In the genomic region with DNA sequence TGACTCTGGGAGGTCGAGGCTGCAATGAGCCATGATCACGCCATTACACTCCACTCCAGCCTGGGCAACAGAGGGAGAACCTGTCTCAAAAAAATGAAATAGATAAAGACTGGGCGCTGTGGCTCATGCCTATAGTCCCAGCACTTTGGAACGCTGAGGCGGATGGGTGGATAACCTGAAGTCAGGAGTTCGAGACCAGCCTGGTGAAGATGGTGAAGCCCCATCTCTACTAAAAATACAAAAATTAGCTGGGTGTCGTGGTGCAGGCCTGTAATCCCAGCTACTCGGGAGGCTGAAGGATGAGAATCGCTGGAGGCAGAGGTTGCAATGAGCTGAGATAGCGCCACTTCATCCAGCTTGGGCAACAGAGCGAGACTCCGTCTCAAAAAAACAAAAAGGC, we compare ENCODE assay signal across 11 cellular contexts. TPM values are rescaled to one million over a fixed set of nuclear protein-coding genes. Genes with fewer than 3 reads are reported as not detected.
DNase-seq lines count a peak whose midpoint lies in the region; ATAC-seq and TF ChIP-seq lines count a peak whose summit lies in the region.
"Had no signal": no experiment of that assay in that cellular context is flagged by ENCODE, and none has a peak within 500 bp of the region (broad histone marks: within the 10 kb centered on the region; RNA-seq: fewer than 3 reads in every experiment).

No MANE protein-coding gene starts in this region.

- H3K4me1 Mint-ChIP-seq in CD14-positive monocyte (peaks cover 24% of the 10 kb centered on the region), HFFc6 (ENCODE audit: low read depth) (peaks cover 18% of the 10 kb centered on the region), memory B cell (peaks cover 18% of the 10 kb centered on the region)

- DNase-seq in CD14-positive monocyte (ENCODE audit: low spot score), result no peak
- no peak for DNase-seq in HFFc6
- no peak for DNase-seq in activated naive CD4-positive, alpha-beta T cell treated with anti-CD3 and anti-CD28 coated beads, Interleukin-2, amount 50 U/mL, for 72 hours (ENCODE audit: low spot score in 2 of 2)
- DNase-seq in memory B cell (ENCODE audit: low spot score in 2 of 2), result no peak
- no peak for DNase-seq in KBM-7
- no peak for DNase-seq in NCI-H526 treated with DMSO at 0.1 percent for 48 hours (lab: John Stamatoyannopoulos, UW)
- no peak for DNase-seq in pons (ENCODE audit: low spot score)
- DNase-seq: EL, kidney glomerular epithelial cell, upper lobe of left lung had no signal

- H3K27me3 Mint-ChIP-seq in CD14-positive monocyte (ENCODE audit: low read depth in 3 of 3), result peaks cover 0 to 3% (median 2%) of the 10 kb centered on the region in 3 donors
- H3K27me3 Mint-ChIP-seq in HFFc6 (ENCODE audit: insufficient read depth), result peaks cover 2% of the 10 kb centered on the region
- no peaks in the 10 kb centered on the region for H3K27me3 Mint-ChIP-seq in memory B cell

- no peak overlapping the region for H3K4me3 Mint-ChIP-seq in CD14-positive monocyte
- H3K4me3 Mint-ChIP-seq in HFFc6, result peak overlapping the region; percentile 100
- peak overlapping the region; percentile 21 for H3K4me3 Mint-ChIP-seq in memory B cell

- TF ChIP-seq CTCF in CD14-positive monocyte (IDR thresholded peaks at IDR 0.05), result no peak
- no peak for TF ChIP-seq CTCF in HFFc6 (IDR thresholded peaks at IDR 0.05)

- in situ Hi-C loops in KBM-7 (cut with MboI; ENCODE audit: low pct_unique_long_range_greater_than_20kb, low sequenced_read_pairs), result no loop called here

- H3K27ac Mint-ChIP-seq in CD14-positive monocyte (peak overlapping the region in 6 of 7 donors; percentile 15 to 99 (median 63)), HFFc6 (peak overlapping the region; percentile 100; the same call in 1 of the 2 replicates), memory B cell (peak overlapping the region; percentile 99)
- H3K27ac Mint-ChIP-seq in activated naive CD4-positive, alpha-beta T cell treated with anti-CD3 and anti-CD28 coated beads, Interleukin-2, amount 50 U/mL, for 72 hours, result peak overlapping the region; percentile 72 to 98

- peaks cover 7 to 10% of the 10 kb centered on the region in 2 donors for H3K36me3 Mint-ChIP-seq in CD14-positive monocyte
- H3K36me3 Mint-ChIP-seq in HFFc6 (ENCODE audit: low read depth), result peaks cover 22% of the 10 kb centered on the region
- H3K36me3 Mint-ChIP-seq in activated naive CD4-positive, alpha-beta T cell treated with anti-CD3 and anti-CD28 coated beads, Interleukin-2, amount 50 U/mL, for 72 hours, result peaks cover 27 to 38% of the 10 kb centered on the region in 2 donors
- peaks cover 4% of the 10 kb centered on the region for H3K36me3 Mint-ChIP-seq in memory B cell

- intact Hi-C loops in CD14-positive monocyte (cut with micrococcal nuclease), result loop anchor here in 1 of 2 donors (5.0 kb wide), 1 partner anchor 167 kb away; a partner anchor contains a TSS

- no peak for ATAC-seq in activated naive CD4-positive, alpha-beta T cell treated with anti-CD3 and anti-CD28 coated beads, Interleukin-2, amount 50 U/mL, for 72 hours
- no peak for ATAC-seq in memory B cell (ENCODE audit: low read depth)
- ATAC-seq in GM21619 (IDR thresholded peaks at IDR 0.05; ENCODE audit: unreplicated experiment), result no peak

- H3K9me3 Mint-ChIP-seq in CD14-positive monocyte (peaks cover 0 to 5% (median 0%) of the 10 kb centered on the region in 7 donors), HFFc6 (peaks cover 4% of the 10 kb centered on the region; the same call in 1 of the 2 replicates), memory B cell (no peaks in the 10 kb centered on the region)
- no peaks in the 10 kb centered on the region for H3K9me3 Mint-ChIP-seq in activated naive CD4-positive, alpha-beta T cell treated with anti-CD3 and anti-CD28 coated beads, Interleukin-2, amount 50 U/mL, for 72 hours

RNA-seq across cellular contexts. Expression of a gene that starts 1.1 kb away (rescaled TPM):
- 10 to 100 TPM in 1 of 2 donors, 1 to 10 TPM in 1; 9.8 to 13.6 TPM for polyA plus RNA-seq in CD14-positive monocyte
- 100 to 1,000 TPM in 1 of 6 experiments, 10 to 100 TPM in 5; 81.7 to 103 (median 90.7) TPM for total RNA-seq in HFFc6 (2021; fragmentation: NEBNext Ultra II Directional; extraction: Animal tissue kit (Norgen Biotek cat#: 25700))
- total RNA-seq in activated naive CD4-positive, alpha-beta T cell treated with anti-CD3 and anti-CD28 coated beads, Interleukin-2, amount 50 U/mL, for 72 hours, result 100 to 1,000 TPM; 127 to 136 TPM

RNA-seq across cellular contexts. Expression of a gene that starts 33.7 kb away (rescaled TPM):
- 1 to 10 TPM in 1 of 2 donors, under 1 TPM in 1; 0.52 to 1.4 TPM for polyA plus RNA-seq in CD14-positive monocyte
- total RNA-seq in HFFc6 (2021; fragmentation: NEBNext Ultra II Directional; extraction: Animal tissue kit (Norgen Biotek cat#: 25700)), result 10 to 100 TPM; 43.6 to 56.2 (median 51.9) TPM
- total RNA-seq in activated naive CD4-positive, alpha-beta T cell treated with anti-CD3 and anti-CD28 coated beads, Interleukin-2, amount 50 U/mL, for 72 hours, result 10 to 100 TPM in 1 of 2 donors, 1 to 10 TPM in 1; 6.9 to 13.2 TPM

RNA-seq across cellular contexts. Expression of a gene that starts 53.8 kb away (rescaled TPM):
- polyA plus RNA-seq in CD14-positive monocyte, result 10 to 100 TPM; 14.2 to 17.0 TPM
- total RNA-seq in HFFc6 (2021; fragmentation: NEBNext Ultra II Directional; extraction: Animal tissue kit (Norgen Biotek cat#: 25700)), result 10 to 100 TPM; 35.6 to 39.4 (median 37.3) TPM
- 10 to 100 TPM; 57.9 to 80.2 TPM for total RNA-seq in activated naive CD4-positive, alpha-beta T cell treated with anti-CD3 and anti-CD28 coated beads, Interleukin-2, amount 50 U/mL, for 72 hours

Comparison
In these comparisons a context has a peak if more than half of its experiments do, and no peak if none do; other contexts are left out.
1. H3K4me3 Mint-ChIP-seq: peak in HFFc6 (single experiment) and memory B cell (single experiment); none in CD14-positive monocyte (0 of 2).
2. Peak in every context shown above with its lines, with median percentiles within 50 percentile points of each other: H3K27ac Mint-ChIP-seq.